ENCODE assay signal across 1 cellular context in genomic region chr1:179087665-179088064, GRCh38.
TF ChIP-seq lines count a peak whose summit lies in the region.

No MANE protein-coding gene starts in this region.

TF ChIP-seq in K562, 482 proteins besides CTCF, POLR2A, EP300 and RAD21:
- TF ChIP-seq, protein P1, sequence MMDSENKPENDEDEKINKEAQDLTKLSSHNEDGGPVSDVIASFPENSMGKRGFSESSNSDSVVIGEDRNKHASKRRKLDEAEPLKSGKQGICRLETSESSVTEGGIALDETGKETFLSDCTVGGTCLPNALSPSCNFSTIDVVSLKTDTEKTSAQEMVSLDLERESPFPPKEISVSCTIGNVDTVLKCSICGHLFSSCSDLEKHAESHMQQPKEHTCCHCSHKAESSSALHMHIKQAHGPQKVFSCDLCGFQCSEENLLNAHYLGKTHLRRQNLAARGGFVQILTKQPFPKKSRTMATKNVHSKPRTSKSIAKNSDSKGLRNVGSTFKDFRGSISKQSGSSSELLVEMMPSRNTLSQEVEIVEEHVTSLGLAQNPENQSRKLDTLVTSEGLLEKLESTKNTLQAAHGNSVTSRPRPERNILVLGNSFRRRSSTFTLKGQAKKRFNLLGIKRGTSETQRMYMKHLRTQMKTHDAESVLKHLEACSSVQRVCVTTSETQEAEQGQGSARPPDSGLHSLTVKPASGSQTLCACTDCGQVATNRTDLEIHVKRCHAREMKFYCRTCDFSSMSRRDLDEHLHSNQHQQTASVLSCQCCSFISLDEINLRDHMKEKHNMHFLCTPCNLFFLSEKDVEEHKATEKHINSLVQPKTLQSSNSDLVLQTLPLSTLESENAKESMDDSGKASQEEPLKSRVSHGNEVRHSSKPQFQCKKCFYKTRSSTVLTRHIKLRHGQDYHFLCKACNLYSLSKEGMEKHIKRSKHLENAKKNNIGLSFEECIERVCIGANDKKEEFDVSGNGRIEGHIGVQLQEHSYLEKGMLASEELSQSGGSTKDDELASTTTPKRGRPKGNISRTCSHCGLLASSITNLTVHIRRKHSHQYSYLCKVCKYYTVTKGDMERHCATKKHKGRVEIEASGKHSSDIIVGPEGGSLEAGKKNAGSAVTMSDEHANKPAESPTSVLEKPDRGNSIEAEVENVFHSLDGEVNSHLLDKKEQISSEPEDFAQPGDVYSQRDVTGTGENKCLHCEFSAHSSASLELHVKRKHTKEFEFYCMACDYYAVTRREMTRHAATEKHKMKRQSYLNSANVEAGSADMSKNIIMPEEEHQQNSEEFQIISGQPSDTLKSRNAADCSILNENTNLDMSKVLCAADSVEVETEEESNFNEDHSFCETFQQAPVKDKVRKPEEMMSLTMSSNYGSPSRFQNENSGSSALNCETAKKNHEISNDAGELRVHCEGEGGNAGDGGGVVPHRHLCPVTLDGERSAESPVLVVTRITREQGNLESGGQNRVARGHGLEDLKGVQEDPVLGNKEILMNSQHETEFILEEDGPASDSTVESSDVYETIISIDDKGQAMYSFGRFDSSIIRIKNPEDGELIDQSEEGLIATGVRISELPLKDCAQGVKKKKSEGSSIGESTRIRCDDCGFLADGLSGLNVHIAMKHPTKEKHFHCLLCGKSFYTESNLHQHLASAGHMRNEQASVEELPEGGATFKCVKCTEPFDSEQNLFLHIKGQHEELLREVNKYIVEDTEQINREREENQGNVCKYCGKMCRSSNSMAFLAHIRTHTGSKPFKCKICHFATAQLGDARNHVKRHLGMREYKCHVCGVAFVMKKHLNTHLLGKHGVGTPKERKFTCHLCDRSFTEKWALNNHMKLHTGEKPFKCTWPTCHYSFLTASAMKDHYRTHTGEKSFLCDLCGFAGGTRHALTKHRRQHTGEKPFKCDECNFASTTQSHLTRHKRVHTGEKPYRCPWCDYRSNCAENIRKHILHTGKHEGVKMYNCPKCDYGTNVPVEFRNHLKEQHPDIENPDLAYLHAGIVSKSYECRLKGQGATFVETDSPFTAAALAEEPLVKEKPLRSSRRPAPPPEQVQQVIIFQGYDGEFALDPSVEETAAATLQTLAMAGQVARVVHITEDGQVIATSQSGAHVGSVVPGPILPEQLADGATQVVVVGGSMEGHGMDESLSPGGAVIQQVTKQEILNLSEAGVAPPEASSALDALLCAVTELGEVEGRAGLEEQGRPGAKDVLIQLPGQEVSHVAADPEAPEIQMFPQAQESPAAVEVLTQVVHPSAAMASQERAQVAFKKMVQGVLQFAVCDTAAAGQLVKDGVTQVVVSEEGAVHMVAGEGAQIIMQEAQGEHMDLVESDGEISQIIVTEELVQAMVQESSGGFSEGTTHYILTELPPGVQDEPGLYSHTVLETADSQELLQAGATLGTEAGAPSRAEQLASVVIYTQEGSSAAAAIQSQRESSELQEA (IDR thresholded peaks at IDR 0.05; ENCODE audit: low read depth): no peak
- TF ChIP-seq RBFOX2 (IDR thresholded peaks at IDR 0.05; ENCODE audit: low read depth, low read length) (peak; percentile 17; the same call in 1 of the 2 replicates), NR2F6 (CRISPR knock-in tag; IDR thresholded peaks at IDR 0.05) (no peak), POLR2G (IDR thresholded peaks at IDR 0.05; ENCODE audit: low read depth, low read length) (peak; percentile 27; the same call in 1 of the 2 replicates), ZNF12 (CRISPR knock-in tag; IDR thresholded peaks at IDR 0.05) (no peak)
- TF ChIP-seq, protein P2, sequence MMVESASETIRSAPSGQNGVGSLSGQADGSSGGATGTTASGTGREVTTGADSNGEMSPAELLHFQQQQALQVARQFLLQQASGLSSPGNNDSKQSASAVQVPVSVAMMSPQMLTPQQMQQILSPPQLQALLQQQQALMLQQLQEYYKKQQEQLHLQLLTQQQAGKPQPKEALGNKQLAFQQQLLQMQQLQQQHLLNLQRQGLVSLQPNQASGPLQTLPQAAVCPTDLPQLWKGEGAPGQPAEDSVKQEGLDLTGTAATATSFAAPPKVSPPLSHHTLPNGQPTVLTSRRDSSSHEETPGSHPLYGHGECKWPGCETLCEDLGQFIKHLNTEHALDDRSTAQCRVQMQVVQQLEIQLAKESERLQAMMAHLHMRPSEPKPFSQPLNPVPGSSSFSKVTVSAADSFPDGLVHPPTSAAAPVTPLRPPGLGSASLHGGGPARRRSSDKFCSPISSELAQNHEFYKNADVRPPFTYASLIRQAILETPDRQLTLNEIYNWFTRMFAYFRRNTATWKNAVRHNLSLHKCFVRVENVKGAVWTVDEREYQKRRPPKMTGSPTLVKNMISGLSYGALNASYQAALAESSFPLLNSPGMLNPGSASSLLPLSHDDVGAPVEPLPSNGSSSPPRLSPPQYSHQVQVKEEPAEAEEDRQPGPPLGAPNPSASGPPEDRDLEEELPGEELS (CRISPR knock-in tag; IDR thresholded peaks at IDR 0.05; ENCODE audit: borderline replicate concordance): no peak
